In genomic region chr19:11230621-11231386, GRCh38 we compare ENCODE assay signal across 2 cellular contexts.
A peak's percentile ranks its signal among the peaks of the same experiment; 100 is the strongest.
TF ChIP-seq lines count a peak whose summit lies in the region.

No MANE protein-coding gene starts in this region.

TF ChIP-seq in HepG2, 621 proteins besides CTCF, POLR2A, EP300 and RAD21 (continues in another document):
- no peak for TF ChIP-seq AGO1 (IDR thresholded peaks at IDR 0.05; ENCODE audit: low read depth, low read length, poor library complexity, severe bottlenecking)
- TF ChIP-seq PBX2 (CRISPR knock-in tag; IDR thresholded peaks at IDR 0.05): no peak
- no peak for TF ChIP-seq ZNF484 (CRISPR knock-in tag; IDR thresholded peaks at IDR 0.05; ENCODE audit: borderline replicate concordance, low read depth)
- TF ChIP-seq ZNF138 (CRISPR knock-in tag; IDR thresholded peaks at IDR 0.05; ENCODE audit: low read depth): no peak
- TF ChIP-seq ZNF775 (CRISPR knock-in tag; IDR thresholded peaks at IDR 0.05; ENCODE audit: borderline replicate concordance): no peak
- no peak for TF ChIP-seq ZNF362 (CRISPR knock-in tag; IDR thresholded peaks at IDR 0.05; ENCODE audit: borderline replicate concordance)
- no peak for TF ChIP-seq TBP (CRISPR knock-in tag; IDR thresholded peaks at IDR 0.05)
- peak; percentile 70 for TF ChIP-seq KDM1A (CRISPR knock-in tag; IDR thresholded peaks at IDR 0.05)
- no peak for TF ChIP-seq POGK (CRISPR knock-in tag; conservative IDR thresholded peaks at IDR 0.05)
- 0 out of 2 replicates have a peak, but pooled peaks have one; percentile 44 for TF ChIP-seq IRF2 (CRISPR knock-in tag; IDR thresholded peaks at IDR 0.05)
- no peak for TF ChIP-seq BCLAF1 (IDR thresholded peaks at IDR 0.05)
- no peak for TF ChIP-seq SMARCC2 (IDR thresholded peaks at IDR 0.05)
- no peak for TF ChIP-seq ZNF446 (CRISPR knock-in tag; IDR thresholded peaks at IDR 0.05)
- no peak for TF ChIP-seq MAF1 (CRISPR knock-in tag; IDR thresholded peaks at IDR 0.05; ENCODE audit: borderline replicate concordance)
- TF ChIP-seq SKIL (CRISPR knock-in tag; IDR thresholded peaks at IDR 0.05; ENCODE audit: borderline replicate concordance): no peak
- TF ChIP-seq SMAD9 (CRISPR knock-in tag; IDR thresholded peaks at IDR 0.05): no peak
- TF ChIP-seq STAT5B (CRISPR knock-in tag; IDR thresholded peaks at IDR 0.05): no peak

TF ChIP-seq in K562, 482 proteins besides CTCF, POLR2A, EP300 and RAD21:
- TF ChIP-seq XRCC4 (IDR thresholded peaks at IDR 0.05; ENCODE audit: extremely low read depth, insufficient read depth, insufficient read length): no peak
- TF ChIP-seq RREB1 (CRISPR knock-in tag; IDR thresholded peaks at IDR 0.05): no peak
- peak; percentile 74 to 81 for TF ChIP-seq KDM1A (IDR thresholded peaks at IDR 0.05)
- no peak for TF ChIP-seq XRCC5 (IDR thresholded peaks at IDR 0.05; ENCODE audit: low read depth, low read length)
- 0 out of 4 replicates have a peak, but pooled peaks of 1 of the 2 experiments have one; percentile 31 for TF ChIP-seq HDAC1 (IDR thresholded peaks at IDR 0.05)
- TF ChIP-seq PPARD (CRISPR knock-in tag; IDR thresholded peaks at IDR 0.05): no peak
- no peak for TF ChIP-seq ESRRA (IDR thresholded peaks at IDR 0.05; ENCODE audit: borderline replicate concordance, low read depth)
- peak in 1 of 2 experiments; percentile 53; a peak in 2 of 4 replicates for TF ChIP-seq RCOR1 (IDR thresholded peaks at IDR 0.05; ENCODE audit: borderline replicate concordance in 1 of 2, low read depth in 2 of 2, low read length in 2 of 2)
- TF ChIP-seq PHF21A (IDR thresholded peaks at IDR 0.05; ENCODE audit: borderline replicate concordance, low read depth): no peak
- 0 out of 2 replicates have a peak, but pooled peaks have one; percentile 28 for TF ChIP-seq NFIC (IDR thresholded peaks at IDR 0.05)
- TF ChIP-seq CHD4 (IDR thresholded peaks at IDR 0.05; ENCODE audit: insufficient read depth, insufficient replicate concordance, low read depth, low read length, poor library complexity, severe bottlenecking): peak; percentile 74
- TF ChIP-seq HDAC2 (IDR thresholded peaks at IDR 0.05): peak; percentile 73
- no peak for TF ChIP-seq ZFPM2 (CRISPR knock-in tag; IDR thresholded peaks at IDR 0.05)
- peak; percentile 90 for TF ChIP-seq BCOR (IDR thresholded peaks at IDR 0.05)
- 0 out of 2 replicates have a peak, but pooled peaks have one; percentile 78 for TF ChIP-seq PTBP1 (IDR thresholded peaks at IDR 0.05; ENCODE audit: low read depth, low read length)
- peak; percentile 77 for TF ChIP-seq ADNP (tag; IDR thresholded peaks at IDR 0.05)
- no peak for TF ChIP-seq ZKSCAN3 (CRISPR knock-in tag; IDR thresholded peaks at IDR 0.05)
- TF ChIP-seq ZBED1 (IDR thresholded peaks at IDR 0.05): no peak
- TF ChIP-seq SMARCA5 (IDR thresholded peaks at IDR 0.05): peak; percentile 93; the same call in 1 of the 2 replicates
- TF ChIP-seq USF1 (CRISPR knock-in tag; IDR thresholded peaks at IDR 0.05): no peak
- peak; percentile 98 for TF ChIP-seq RBM25 (IDR thresholded peaks at IDR 0.05; ENCODE audit: low read depth, low read length, severe bottlenecking)
- TF ChIP-seq CBX1 (IDR thresholded peaks at IDR 0.05; ENCODE audit: low read depth): 0 out of 2 replicates have a peak, but pooled peaks have one; percentile 37
- no peak for TF ChIP-seq ZNF764 (CRISPR knock-in tag; IDR thresholded peaks at IDR 0.05; ENCODE audit: low read depth)
TF ChIP-seq in K562: peak in this region for 12.
